1 cellular context compared by ENCODE assay signal in genomic region chr5:85814596-85814995, GRCh38.
TF ChIP-seq lines count a peak whose summit lies in the region.

No MANE protein-coding gene starts in this region.

TF ChIP-seq in H1, 55 proteins besides CTCF, POLR2A, EP300 and RAD21 (continued from another document):
- TF ChIP-seq ASH2L (IDR thresholded peaks at IDR 0.05; ENCODE audit: low read length), result peak; percentile 47
- TF ChIP-seq SP1 (IDR thresholded peaks at IDR 0.05; ENCODE audit: low read depth, low read length), result peak; percentile 44; the same call in 1 of the 2 replicates
- TF ChIP-seq JUND (IDR thresholded peaks at IDR 0.05; ENCODE audit: low read length), result no peak
- TF ChIP-seq KDM4A (IDR thresholded peaks at IDR 0.05; ENCODE audit: low read depth, low read length, severe bottlenecking), result no peak
- TF ChIP-seq FOSL1 (IDR thresholded peaks at IDR 0.05; ENCODE audit: insufficient read depth, low read depth, low read length), result no peak
- TF ChIP-seq CHD7 (IDR thresholded peaks at IDR 0.05; ENCODE audit: insufficient replicate concordance, low read length), result peak; percentile 97
- TF ChIP-seq RFX5 (IDR thresholded peaks at IDR 0.05; ENCODE audit: borderline replicate concordance, low read depth, low read length), result no peak
- TF ChIP-seq HDAC6 (IDR thresholded peaks at IDR 0.05; ENCODE audit: low read depth, low read length), result no peak
- no peak for TF ChIP-seq CEBPB (IDR thresholded peaks at IDR 0.05; ENCODE audit: low read depth, low read length)
- no peak for TF ChIP-seq CREB1 (IDR thresholded peaks at IDR 0.05)
- TF ChIP-seq ATF2 (IDR thresholded peaks at IDR 0.05; ENCODE audit: low read length), result no peak
- TF ChIP-seq TCF12 (IDR thresholded peaks at IDR 0.05; ENCODE audit: low read depth, low read length), result no peak
- no peak for TF ChIP-seq POU5F1 (IDR thresholded peaks at IDR 0.05; ENCODE audit: low read depth, low read length)
- no peak for TF ChIP-seq ATF3 (IDR thresholded peaks at IDR 0.05; ENCODE audit: insufficient read depth, low read depth, low read length)
- no peak for TF ChIP-seq E2F6 (IDR thresholded peaks at IDR 0.05)
- no peak for TF ChIP-seq SIN3A (conservative IDR thresholded peaks at IDR 0.05 in 1 of 2, IDR thresholded peaks at IDR 0.05 in 1 of 2; ENCODE audit: low read depth in 1 of 2, low read length in 2 of 2)
- no peak for TF ChIP-seq SRF (IDR thresholded peaks at IDR 0.05; ENCODE audit: low read depth, low read length)
- TF ChIP-seq MAFK (IDR thresholded peaks at IDR 0.05; ENCODE audit: low read depth, low read length), result no peak
- TF ChIP-seq HDAC2 (IDR thresholded peaks at IDR 0.05; ENCODE audit: borderline replicate concordance in 1 of 2, low read depth in 2 of 2, low read length in 2 of 2), result no peak
- TF ChIP-seq NRF1 (IDR thresholded peaks at IDR 0.05; ENCODE audit: low read depth, low read length), result no peak
TF ChIP-seq in H1: peak in this region for 3.
